8 cellular contexts compared by ENCODE assay signal in the genomic region with DNA sequence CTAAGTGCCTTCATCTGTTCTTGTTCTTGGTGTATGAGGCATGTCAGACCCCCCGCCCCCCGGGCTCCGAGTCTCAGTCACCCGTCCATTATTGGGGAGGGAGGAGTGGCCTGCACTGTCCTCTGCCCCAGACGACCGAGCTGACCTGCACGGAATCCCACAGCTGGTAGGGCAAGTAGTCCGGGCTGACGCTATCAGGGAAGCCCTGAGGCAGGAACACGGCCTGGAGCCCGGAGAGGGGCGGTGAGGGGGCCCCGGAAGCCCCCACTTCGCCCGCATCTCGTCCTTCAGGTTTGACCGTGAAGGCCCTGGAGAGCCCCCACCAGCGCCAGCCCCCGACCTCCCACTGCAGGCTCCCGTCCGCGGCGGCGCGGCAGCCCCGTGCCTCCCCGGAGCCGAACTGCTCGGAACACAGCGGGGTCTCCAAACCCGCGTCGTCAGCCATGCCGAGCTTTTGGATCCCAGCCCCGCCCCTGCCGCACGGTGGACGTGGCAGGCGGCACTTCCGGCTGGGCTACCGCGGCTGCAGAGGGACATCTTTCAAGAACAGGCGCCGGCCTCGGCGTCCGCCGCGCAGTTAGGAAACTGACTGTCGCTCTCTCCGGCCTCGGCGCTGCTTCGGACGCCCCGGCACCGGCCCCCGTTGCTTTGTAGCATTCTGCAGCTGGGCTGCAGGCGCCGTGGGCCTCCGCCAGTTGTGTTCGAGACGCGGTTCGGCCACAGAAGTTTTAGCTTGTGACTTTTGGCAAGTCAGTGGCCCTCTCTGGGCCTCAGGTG. TPM values are rescaled to one million over a fixed set of nuclear protein-coding genes. Genes with fewer than 3 reads are reported as not detected.
DNase-seq lines count a peak whose midpoint lies in the region; ATAC-seq, FAIRE-seq and TF ChIP-seq lines count a peak whose summit lies in the region.

A gene (minus strand): TSS at position 463 of the 777 bp plus-strand sequence. CDS start 18 bp downstream, at position 445.

- H3K9ac ChIP-seq in astrocyte (ENCODE audit: low read length) = peak within 1 kb of the TSS; percentile 98

- H3K4me1 Mint-ChIP-seq in astrocyte (ENCODE audit: low read depth, unreplicated experiment) = peaks cover 17% of the 10 kb centered on the region

- WGBS in hepatocyte (ENCODE audit: low lambda C conversion rate, missing lambda C conversion rate) = under 1% methylated on average over 52 of the region's 65 CpGs

- H3K4me2 ChIP-seq in astrocyte (ENCODE audit: low read length) = peak within 1 kb of the TSS; percentile 95
- H3K4me2 ChIP-seq in hepatocyte = peak within 1 kb of the TSS; percentile 77

- DNase-seq in NCI-H1694 (lab: John Stamatoyannopoulos, UW) = peak; percentile 39
- peak; percentile 64 for DNase-seq in T-helper 22 cell (ENCODE audit: low read depth)
- peak; percentile 81 for DNase-seq in astrocyte (ENCODE audit: low read depth)
- DNase-seq in hepatocyte (ENCODE audit: low spot score) = peak; percentile 95
- DNase-seq in retina = peak; percentile 94
- no peak for DNase-seq in 8988T

- peak within 1 kb of the TSS; percentile 90 for H3K4me3 ChIP-seq in astrocyte (ENCODE audit: insufficient read depth, low read depth, low read length)
- H3K4me3 ChIP-seq in hepatocyte = peak within 1 kb of the TSS; percentile 62

- no peak for TF ChIP-seq CTCF in astrocyte (IDR thresholded peaks at IDR 0.05; ENCODE audit: insufficient read depth, low read depth, low read length)
- no peak for TF ChIP-seq CTCF in hepatocyte (IDR thresholded peaks at IDR 0.05; ENCODE audit: poor library complexity)

- H3K9me3 ChIP-seq in astrocyte (ENCODE audit: insufficient read depth, low read depth, low read length) (peaks cover 3% of the 10 kb centered on the region), hepatocyte (ENCODE audit: low read depth) (no peaks in the 10 kb centered on the region)

- ATAC-seq in GM18499 (IDR thresholded peaks at IDR 0.05; ENCODE audit: insufficient read depth, unreplicated experiment) (peak; percentile 66), HG02852 (IDR thresholded peaks at IDR 0.05; ENCODE audit: unreplicated experiment) (peak; percentile 87)

- H3K27ac Mint-ChIP-seq in astrocyte (ENCODE audit: unreplicated experiment) = peak within 1 kb of the TSS; percentile 95

- H3K27ac ChIP-seq in astrocyte (ENCODE audit: low read depth, low read length) (peak within 1 kb of the TSS; percentile 92), hepatocyte (peak within 1 kb of the TSS; percentile 95)

- H3K79me2 ChIP-seq in astrocyte (ENCODE audit: insufficient read depth, low read length) = peaks cover 31% of the 10 kb centered on the region
- peaks cover 35% of the 10 kb centered on the region for H3K79me2 ChIP-seq in hepatocyte

- H3K27me3 Mint-ChIP-seq in astrocyte (ENCODE audit: low read depth, unreplicated experiment) = peaks cover 3% of the 10 kb centered on the region

- H3K27me3 ChIP-seq in astrocyte (ENCODE audit: insufficient read depth, low read length) = no peaks in the 10 kb centered on the region
- H3K27me3 ChIP-seq in hepatocyte = no peaks in the 10 kb centered on the region

- H3K9me3 Mint-ChIP-seq in astrocyte (ENCODE audit: unreplicated experiment) = peaks cover 2% of the 10 kb centered on the region

- H3K36me3 ChIP-seq in astrocyte (ENCODE audit: insufficient read depth, low read length) (no peaks in the 10 kb centered on the region), hepatocyte (replicated peaks; ENCODE audit: insufficient read depth, low read depth) (no peaks in the 10 kb centered on the region)

- peaks cover 3% of the 10 kb centered on the region for H3K4me1 ChIP-seq in astrocyte (ENCODE audit: insufficient read depth, low read length)
- peaks cover 22% of the 10 kb centered on the region for H3K4me1 ChIP-seq in hepatocyte (ENCODE audit: insufficient read depth)

- H4K20me1 ChIP-seq in astrocyte (ENCODE audit: insufficient read depth, low read length) (no peaks in the 10 kb centered on the region), hepatocyte (ENCODE audit: insufficient read depth, poor library complexity, severe bottlenecking) (no peaks in the 10 kb centered on the region)

- peak within 1 kb of the TSS; percentile 79 for H2AFZ ChIP-seq in astrocyte (ENCODE audit: low read depth, low read length)
- H2AFZ ChIP-seq in hepatocyte = peak within 1 kb of the TSS; percentile 80

- H3K36me3 Mint-ChIP-seq in astrocyte (ENCODE audit: low read depth, unreplicated experiment) = no peaks in the 10 kb centered on the region

- H3K9me2 ChIP-seq in hepatocyte (replicated peaks; ENCODE audit: insufficient read depth) = no peaks in the 10 kb centered on the region

- peak within 1 kb of the TSS; percentile 93 for H3K4me3 Mint-ChIP-seq in astrocyte (ENCODE audit: unreplicated experiment)

- no peak for FAIRE-seq in astrocyte (lab: Jason Lieb, UNC)

RNA-seq across cellular contexts. Expression of the gene that starts here (rescaled TPM):
- 33.9 and 40.5 TPM in 2 replicates for total RNA-seq in astrocyte
- total RNA-seq in hepatocyte = 75.2 and 77.2 TPM in 2 replicates
- polyA plus RNA-seq in hepatocyte = 56.6 and 68.0 TPM in 2 replicates
